Comparison of ENCODE assay signal across 19 cellular contexts in the genomic region with DNA sequence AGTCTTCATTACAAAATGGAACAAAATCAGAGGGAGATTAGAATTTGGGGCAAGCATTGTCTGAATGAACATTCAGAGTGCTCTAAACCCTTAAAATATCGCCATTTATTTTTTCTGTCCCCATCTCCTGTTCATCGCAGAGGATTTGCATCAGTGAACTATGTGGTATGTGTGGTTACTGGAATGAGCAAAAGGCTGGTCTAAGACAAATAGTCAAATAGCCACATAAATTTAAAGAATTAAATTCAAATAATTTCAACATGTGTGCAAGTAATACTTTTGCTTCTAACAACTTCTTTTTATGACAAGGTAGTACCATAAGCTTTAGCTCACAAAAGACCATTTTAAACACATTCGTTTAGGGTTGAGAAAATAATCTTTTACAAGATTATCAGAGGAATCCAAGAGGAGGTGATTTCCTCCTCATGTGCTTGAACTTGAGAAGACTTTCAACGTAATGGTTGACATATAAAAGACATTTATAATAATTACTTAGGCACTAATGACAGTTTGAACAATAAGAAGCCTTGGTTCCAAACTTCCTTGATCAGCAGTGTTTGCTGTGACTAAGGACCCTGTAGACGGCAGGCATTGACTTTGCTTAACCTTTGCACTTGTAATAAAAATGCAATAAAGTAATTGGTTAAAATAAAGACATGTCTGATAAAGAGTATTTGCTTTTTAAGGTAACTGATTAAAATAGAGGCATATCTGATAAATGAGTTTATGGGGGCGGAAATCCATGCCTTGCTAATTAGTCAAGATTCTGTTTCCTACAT.
DNase-seq lines count a peak whose midpoint lies in the region; ATAC-seq and TF ChIP-seq lines count a peak whose summit lies in the region.
"Had no signal": no experiment of that assay in that cellular context is flagged by ENCODE, and none has a peak within 500 bp of the region (broad histone marks: within the 10 kb centered on the region; RNA-seq: fewer than 3 reads in every experiment).

No MANE protein-coding gene starts in this region.

- H2AFZ ChIP-seq in mesenchymal stem cell (ENCODE audit: low read depth, low read length) = no peak overlapping the region

- H3K4me3 ChIP-seq in epithelial cell of proximal tubule (ENCODE audit: low read depth, low read length) (no peak overlapping the region), mesenchymal stem cell (ENCODE audit: insufficient read depth in 1 of 2, low read depth in 1 of 2, low read length in 2 of 2) (no peak overlapping the region), left lung (no peak overlapping the region)
- no peak overlapping the region for H3K4me3 ChIP-seq in CD8-positive, alpha-beta T cell (ENCODE audit: low read depth, low read length)

- H2BK15ac ChIP-seq in mesenchymal stem cell (ENCODE audit: low read depth, poor library complexity, severe bottlenecking) = no peak overlapping the region

- H2BK12ac ChIP-seq in mesenchymal stem cell (ENCODE audit: low read length in 2 of 2) = no peak overlapping the region

- H3K14ac ChIP-seq in mesenchymal stem cell (ENCODE audit: low read length in 2 of 2) = no peak overlapping the region

- no peak overlapping the region for H3K4me3 Mint-ChIP-seq in progenitor cell of endocrine pancreas (ENCODE audit: low read depth)
- no peak overlapping the region for H3K4me3 Mint-ChIP-seq in CD8-positive, alpha-beta T cell
- H3K4me3 Mint-ChIP-seq: IgD-negative memory B cell had no signal

- peaks cover 11% of the 10 kb centered on the region for H3K4me1 ChIP-seq in mesenchymal stem cell (ENCODE audit: control insufficient read depth, insufficient read depth, low read depth, low read length)
- H3K4me1 ChIP-seq in left lung = no peaks in the 10 kb centered on the region
- H3K4me1 ChIP-seq in CD8-positive, alpha-beta T cell (ENCODE audit: insufficient read depth, low read length) = no peaks in the 10 kb centered on the region

- peak overlapping the region; percentile 74 for H2AK5ac ChIP-seq in mesenchymal stem cell (ENCODE audit: low read length, severe bottlenecking)

- no peaks in the 10 kb centered on the region for H3K36me3 ChIP-seq in mesenchymal stem cell (ENCODE audit: control insufficient read depth in 1 of 2, insufficient read depth in 2 of 2, low read depth in 1 of 2, low read length in 2 of 2)
- H3K36me3 ChIP-seq in left lung = no peaks in the 10 kb centered on the region
- no peaks in the 10 kb centered on the region for H3K36me3 ChIP-seq in CD8-positive, alpha-beta T cell (ENCODE audit: insufficient read depth, low read length)

- H3K9me3 ChIP-seq in mesenchymal stem cell (ENCODE audit: control insufficient read depth, low read length) (no peaks in the 10 kb centered on the region), left lung (no peaks in the 10 kb centered on the region)
- no peaks in the 10 kb centered on the region for H3K9me3 ChIP-seq in CD8-positive, alpha-beta T cell (ENCODE audit: low read length)

- no peaks in the 10 kb centered on the region for H3K9me3 Mint-ChIP-seq in progenitor cell of endocrine pancreas (ENCODE audit: low read depth)
- no peaks in the 10 kb centered on the region for H3K9me3 Mint-ChIP-seq in CD8-positive, alpha-beta T cell

- H3K27ac ChIP-seq in mesenchymal stem cell (ENCODE audit: low read length, poor library complexity, severe bottlenecking) = peak overlapping the region; percentile 87
- H3K27ac ChIP-seq in left lung = no peak overlapping the region
- H3K27ac ChIP-seq in CD8-positive, alpha-beta T cell (ENCODE audit: low read depth, low read length) = no peak overlapping the region
- H3K27ac ChIP-seq: KMS-11, RWPE1 had no signal

- peaks cover 17% of the 10 kb centered on the region for H3K27me3 Mint-ChIP-seq in progenitor cell of endocrine pancreas
- H3K27me3 Mint-ChIP-seq in CD8-positive, alpha-beta T cell (ENCODE audit: low read depth) = peaks cover 2% of the 10 kb centered on the region

- peak; percentile 75 for DNase-seq in HT-29 (ENCODE audit: low spot score)
- peak; percentile 58 for DNase-seq in epithelial cell of proximal tubule (ENCODE audit: low read depth)
- no peak for DNase-seq in mesenchymal stem cell
- DNase-seq in left lung = no peak
- DNase-seq in progenitor cell of endocrine pancreas (ENCODE audit: low spot score, unreplicated experiment) = no peak
- DNase-seq in CD8-positive, alpha-beta T cell = no peak
- no peak for DNase-seq in GM13976 (ENCODE audit: low spot score)
- DNase-seq: DMS 273 treated with DMSO at 0.1 percent for 48 hours, DMS79 treated with DMSO at 0.1 percent for 48 hours, GF-D8, NCI-H1048, NCI-H1417, NCI-H1694, NCI-H2081, NCI-H2227 treated with DMSO at 0.1 percent for 48 hours, SHP77 had no signal

- TF ChIP-seq CTCF in epithelial cell of proximal tubule (conservative IDR thresholded peaks at IDR 0.05; ENCODE audit: low read depth, low read length) (no peak), left lung (IDR thresholded peaks at IDR 0.05) (no peak), progenitor cell of endocrine pancreas (IDR thresholded peaks at IDR 0.05; ENCODE audit: unreplicated experiment) (no peak), GM13976 (IDR thresholded peaks at IDR 0.05; ENCODE audit: borderline replicate concordance, control extremely low read depth, extremely low read depth, insufficient read depth, missing control alignments) (no peak)
- no peak for TF ChIP-seq CTCF in CD8-positive, alpha-beta T cell (IDR thresholded peaks at IDR 0.05)

- H2BK5ac ChIP-seq in mesenchymal stem cell (ENCODE audit: low read depth, low read length, poor library complexity, severe bottlenecking) = peak overlapping the region; percentile 75

- H2BK120ac ChIP-seq in mesenchymal stem cell (ENCODE audit: low read depth, low read length) = no peak overlapping the region

- WGBS in mesenchymal stem cell = 75% methylated on average over 2 of the region's 6 CpGs

- H4K91ac ChIP-seq in mesenchymal stem cell (ENCODE audit: low read length) = no peak overlapping the region

- no peak overlapping the region for H4K8ac ChIP-seq in mesenchymal stem cell (ENCODE audit: low read length)

- H3K18ac ChIP-seq in mesenchymal stem cell (ENCODE audit: low read depth in 1 of 2, low read length in 2 of 2) = no peak overlapping the region

- peak overlapping the region; percentile 49 for H3K4me2 ChIP-seq in mesenchymal stem cell (ENCODE audit: low read length, poor library complexity, severe bottlenecking)
- H3K4me2 ChIP-seq: KMS-11 had no signal

- no peaks in the 10 kb centered on the region for H3K36me3 Mint-ChIP-seq in progenitor cell of endocrine pancreas (ENCODE audit: insufficient read depth)
- no peaks in the 10 kb centered on the region for H3K36me3 Mint-ChIP-seq in CD8-positive, alpha-beta T cell
- H3K36me3 Mint-ChIP-seq: IgD-negative memory B cell had no signal

- CTCF ChIA-PET in CD8-positive, alpha-beta T cell (lab: Charles Lee) = no interaction called here

- no peak overlapping the region for H3K4ac ChIP-seq in mesenchymal stem cell (ENCODE audit: low read depth in 1 of 2, low read length in 2 of 2)

- no peak overlapping the region for H3K27ac Mint-ChIP-seq in progenitor cell of endocrine pancreas
- no peak overlapping the region for H3K27ac Mint-ChIP-seq in CD8-positive, alpha-beta T cell
- H3K27ac Mint-ChIP-seq: IgD-negative memory B cell had no signal

- H3K27me3 ChIP-seq in mesenchymal stem cell (ENCODE audit: control insufficient read depth in 1 of 2, insufficient read depth in 1 of 2, low read length in 2 of 2) = peaks cover 0 to 13% of the 10 kb centered on the region in 2 experiments
- H3K27me3 ChIP-seq in left lung = no peaks in the 10 kb centered on the region
- no peaks in the 10 kb centered on the region for H3K27me3 ChIP-seq in CD8-positive, alpha-beta T cell (ENCODE audit: insufficient read depth, low read length)

- no peaks in the 10 kb centered on the region for H3K79me1 ChIP-seq in mesenchymal stem cell (replicated peaks; ENCODE audit: low read length, poor library complexity, severe bottlenecking)

- intact Hi-C loops in left lung (cut with DNase I) = no loop called here
- intact Hi-C loops in CD8-positive, alpha-beta T cell (cut with DNase I, micrococcal nuclease) = no loop called here

- no peak overlapping the region for H3K23ac ChIP-seq in mesenchymal stem cell (ENCODE audit: low read length in 2 of 2)

- in situ Hi-C loops in GM13976 (cut with MboI; ENCODE audit: low sequenced_read_pairs, unreplicated experiment) = no loop called here

- POLR2A ChIA-PET in CD8-positive, alpha-beta T cell (lab: Charles Lee) = no interaction called here

- ATAC-seq in left lung = no peak
- ATAC-seq in CD8-positive, alpha-beta T cell = no peak

- H3K9ac ChIP-seq in mesenchymal stem cell (ENCODE audit: low read length) = no peak overlapping the region
- H3K9ac ChIP-seq: KMS-11 had no signal

- peaks cover 45% of the 10 kb centered on the region for H3K4me1 Mint-ChIP-seq in progenitor cell of endocrine pancreas (ENCODE audit: low read depth)
- H3K4me1 Mint-ChIP-seq in CD8-positive, alpha-beta T cell (ENCODE audit: low read depth) = no peaks in the 10 kb centered on the region
- H3K4me1 Mint-ChIP-seq: IgD-negative memory B cell had no signal

Comparison
In these comparisons a context has a peak if more than half of its experiments do, and no peak if none do; other contexts are left out.
1. DNase-seq: peak in HT-29 (single experiment) and epithelial cell of proximal tubule (single experiment); none in mesenchymal stem cell (single experiment), left lung (0 of 2), progenitor cell of endocrine pancreas (single experiment), CD8-positive, alpha-beta T cell (0 of 7) and GM13976 (single experiment).